Comparison of ENCODE assay signal across 26 cellular contexts in genomic region chr3:160176923-160177322, GRCh38. TPM values are rescaled to one million over a fixed set of nuclear protein-coding genes. Genes with fewer than 3 reads are reported as not detected.
"Had no signal": no experiment of that assay in that cellular context is flagged by ENCODE, and none has a peak within 500 bp of the region (broad histone marks: within the 10 kb centered on the region; RNA-seq: fewer than 3 reads in every experiment).

No MANE protein-coding gene starts in this region.

- FAIRE-seq: urothelium cell line had no signal

- DNase-seq: stimulated activated CD4-positive, alpha-beta T cell treated with anti-CD3 and anti-CD28 coated beads, Interleukin-2, amount 100 ng/mL, for 48 hours; stimulated activated CD4-positive, alpha-beta T cell treated with anti-CD3 and anti-CD28 coated beads, Interleukin-4, amount 100 ng/mL, for 1 hour; stimulated activated CD4-positive, alpha-beta T cell treated with anti-CD3 and anti-CD28 coated beads, Interleukin-4, amount 100 ng/mL, for 24 hours; stimulated activated CD4-positive, alpha-beta T cell treated with anti-CD3 and anti-CD28 coated beads, Interleukin-4, amount 100 ng/mL, for 4 hours; stimulated activated CD8-positive, alpha-beta memory T cell treated with anti-CD3 and anti-CD28 coated beads, Interleukin-4, amount 100 ng/mL, for 48 hours; stimulated activated naive B cell treated with anti-CD40 and anti-IgM and Interleukin-4, amounts not matched to agents 10 μg/mL and 1 μg/mL and 100 μg/mL, for 72 hours; stimulated activated naive CD4-positive, alpha-beta T cell; stimulated activated naive CD4-positive, alpha-beta T cell treated with Interleukin-2 at 50 U/mL for 16 hours; stimulated activated naive CD8-positive, alpha-beta T cell treated with anti-CD3 and anti-CD28 coated beads, Interleukin-15, amount 100 ng/mL, for 72 hours; stimulated activated naive CD8-positive, alpha-beta T cell treated with anti-CD3 and anti-CD28 coated beads, Interleukin-15, Interleukin-2, amounts not matched to agents 100 U/mL and 50 U/mL, for 24 hours; stomach; substantia nigra; testis; thyroid gland; tibial artery; transverse colon; trophoblast cell; upper lobe of left lung; upper lobe of right lung; uterus had no signal

- H3K27ac ChIP-seq: stomach, suprapubic skin, testis, thoracic aorta, thyroid gland, tibial artery, tibial nerve, transverse colon, upper lobe of left lung, upper lobe of right lung, uterus, vagina had no signal

- ATAC-seq: stimulated activated memory B cell treated with anti-CD40 and anti-IgM and Interleukin-4, amounts not matched to agents 10 μg/mL and 1 μg/mL and 100 μg/mL, for 72 hours; stimulated activated naive B cell treated with anti-CD40 and anti-IgM and Interleukin-4, amounts not matched to agents 10 μg/mL and 1 μg/mL and 100 μg/mL, for 72 hours; stimulated activated naive CD8-positive, alpha-beta T cell treated with anti-CD3 and anti-CD28 coated beads, Interleukin-15, amount 100 ng/mL, for 72 hours; stimulated activated naive CD8-positive, alpha-beta T cell treated with anti-CD3 and anti-CD28 coated beads, Interleukin-15, Interleukin-2, amounts not matched to agents 100 U/mL and 50 U/mL, for 24 hours; upper lobe of right lung had no signal

- H3K27me3 ChIP-seq: stomach, suprapubic skin, testis, thyroid gland, tibial artery, tibial nerve, transverse colon, upper lobe of left lung, upper lobe of right lung, vagina had no signal

- H3K9me3 ChIP-seq: stomach, suprapubic skin, testis, thoracic aorta, thyroid gland, tibial artery, transverse colon, upper lobe of left lung, upper lobe of right lung, uterus, vagina had no signal

- H3K4me1 ChIP-seq: testis, thyroid gland, tibial artery, upper lobe of left lung, upper lobe of right lung, uterus, vagina had no signal

- H3K4me3 ChIP-seq: stomach, suprapubic skin, testis, thoracic aorta, thyroid gland, tibial artery, tibial nerve, transverse colon, upper lobe of left lung, upper lobe of right lung, uterus, vagina had no signal

- H3K36me3 ChIP-seq: stomach, suprapubic skin, thoracic aorta, thyroid gland, tibial artery, tibial nerve, transverse colon, upper lobe of left lung, upper lobe of right lung, uterus, vagina had no signal

RNA-seq across cellular contexts. Expression of gene C3orf80, which starts 48.3 kb away (rescaled TPM):
- total RNA-seq: vagina had no signal
